ENCODE assay signal across 30 cellular contexts in the genomic region with DNA sequence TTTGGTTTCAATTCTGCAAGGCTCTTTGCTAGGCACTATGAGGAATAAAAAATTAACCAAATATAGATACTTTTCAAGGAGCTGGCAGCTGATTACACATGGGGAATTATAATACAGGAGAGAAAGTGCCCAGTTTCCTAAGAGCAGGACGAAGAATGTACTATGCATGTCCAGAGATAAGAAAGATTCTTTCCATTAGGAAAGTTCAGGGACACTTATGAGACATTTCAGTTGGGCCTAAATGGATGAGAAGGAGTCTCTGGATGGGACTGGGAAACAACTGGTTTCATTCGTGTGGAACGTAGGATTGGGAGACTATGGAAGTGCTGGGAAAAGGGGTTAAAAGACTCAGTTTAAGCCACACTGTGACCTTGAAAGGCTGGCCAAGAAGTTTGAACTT.
"Had no signal": no experiment of that assay in that cellular context is flagged by ENCODE, and none has a peak within 500 bp of the region (broad histone marks: within the 10 kb centered on the region; RNA-seq: fewer than 3 reads in every experiment).

No MANE protein-coding gene starts in this region.

- H3K4me3 ChIP-seq: cardiac muscle cell, K562, Peyer's patch, SJCRH30 had no signal

- H3K9me3 ChIP-seq: Peyer's patch, SJCRH30 had no signal

- H3K4me1 ChIP-seq: Peyer's patch, SJCRH30 had no signal

- H3K27me3 ChIP-seq: brain microvascular endothelial cell, cardiac muscle cell, Peyer's patch, SJCRH30 had no signal

- H3K9me3 Mint-ChIP-seq: activated CD4-positive, alpha-beta memory T cell treated with anti-CD3 and anti-CD28 coated beads for 36 hours; activated CD4-positive, alpha-beta T cell treated with anti-CD3 and anti-CD28 coated beads, Interleukin-2, amount 10 ng/mL, durations not matched to agents 7 days and 5 days; activated naive CD4-positive, alpha-beta T cell treated with anti-CD3 and anti-CD28 coated beads, Interleukin-2, amount 50 U/mL, for 72 hours; activated naive CD8-positive, alpha-beta T cell treated with anti-CD3 and anti-CD28 coated beads, Interleukin-2, amount 50 U/mL, for 24 hours; activated T-cell treated with anti-CD3 and anti-CD28 coated beads, Interleukin-2, amount 50 U/mL, for 4 hours; WTC11 had no signal

- H3K4me3 Mint-ChIP-seq: activated CD4-positive, alpha-beta memory T cell treated with anti-CD3 and anti-CD28 coated beads for 36 hours; activated CD4-positive, alpha-beta T cell treated with anti-CD3 and anti-CD28 coated beads, Interleukin-2, amount 10 ng/mL, durations not matched to agents 7 days and 5 days; activated naive CD8-positive, alpha-beta T cell treated with anti-CD3 and anti-CD28 coated beads, Interleukin-2, amount 50 U/mL, for 24 hours; activated T-cell treated with anti-CD3 and anti-CD28 coated beads, Interleukin-2, amount 50 U/mL, for 4 hours; T-helper 17 cell; WTC11 had no signal

- H3K36me3 ChIP-seq: brain microvascular endothelial cell, cardiac muscle cell, Peyer's patch, SJCRH30 had no signal

- H3K27me3 Mint-ChIP-seq: activated CD4-positive, alpha-beta T cell treated with anti-CD3 and anti-CD28 coated beads, Interleukin-2, amount 10 ng/mL, durations not matched to agents 7 days and 5 days had no signal

- H3K36me3 Mint-ChIP-seq: activated CD4-positive, alpha-beta memory T cell treated with anti-CD3 and anti-CD28 coated beads for 36 hours; activated naive CD4-positive, alpha-beta T cell treated with anti-CD3 and anti-CD28 coated beads, Interleukin-2, amount 50 U/mL, for 72 hours; WTC11 had no signal

- FAIRE-seq: K562 had no signal

- H3K27ac ChIP-seq: brain microvascular endothelial cell, cardiac muscle cell, Peyer's patch, RWPE1, SJCRH30 had no signal

- H3K4me1 Mint-ChIP-seq: activated CD4-positive, alpha-beta T cell treated with anti-CD3 and anti-CD28 coated beads, Interleukin-2, amount 10 ng/mL, durations not matched to agents 7 days and 5 days; activated naive CD8-positive, alpha-beta T cell treated with anti-CD3 and anti-CD28 coated beads, Interleukin-2, amount 50 U/mL, for 24 hours; T-helper 17 cell had no signal

- H3K27ac Mint-ChIP-seq: activated CD4-positive, alpha-beta memory T cell treated with anti-CD3 and anti-CD28 coated beads for 36 hours; activated CD4-positive, alpha-beta T cell treated with anti-CD3 and anti-CD28 coated beads, Interleukin-2, amount 10 ng/mL, durations not matched to agents 7 days and 5 days; activated naive CD4-positive, alpha-beta T cell treated with anti-CD3 and anti-CD28 coated beads, Interleukin-2, amount 50 U/mL, for 72 hours; activated naive CD8-positive, alpha-beta T cell treated with anti-CD3 and anti-CD28 coated beads, Interleukin-2, amount 50 U/mL, for 24 hours; T-helper 17 cell; WTC11 had no signal

- DNase-seq: activated CD4-positive, alpha-beta memory T cell treated with anti-CD3 and anti-CD28 coated beads for 36 hours; activated CD4-positive, alpha-beta T cell treated with anti-CD3 and anti-CD28 coated beads, Interleukin-2, amount 10 ng/mL, durations not matched to agents 7 days and 5 days; activated CD4-positive, CD25-positive, alpha-beta regulatory T cell treated with anti-CD3 and anti-CD28 coated beads, Interleukin-2, amount 50 U/mL, for 72 hours; activated CD8-positive, alpha-beta memory T cell treated with anti-CD3 and anti-CD28 coated beads for 24 hours; activated effector memory CD4-positive, alpha-beta T cell treated with anti-CD3 and anti-CD28 coated beads, Interleukin-2, amount 50 U/mL, for 16 hours; activated naive CD4-positive, alpha-beta T cell treated with Interleukin-2 at 50 U/mL for 16 hours; activated naive CD8-positive, alpha-beta T cell treated with anti-CD3 and anti-CD28 coated beads, Interleukin-2, amount 50 U/mL, for 24 hours; activated T-cell treated with anti-CD3 and anti-CD28 coated beads, Interleukin-2, amount 50 U/mL, for 4 hours; amygdala; brain microvascular endothelial cell; Karpas-422; MM.1S; NCI-H1105; NCI-H1436; NCI-H1694 treated with DMSO at 0.1 percent for 48 hours; NCI-H2029 treated with DMSO at 0.1 percent for 48 hours; NCI-H345; NCI-H510A; NCI-H69; NK-92 treated with Interleukin-12 subunit alpha and Interleukin-12 subunit beta, amount 100 ng/mL, for 24 hours; Peyer's patch; Right ventricle myocardium superior; SJCRH30; T-helper 17 cell; T-helper 9 cell had no signal

- ATAC-seq: activated naive CD4-positive, alpha-beta T cell treated with anti-CD3 and anti-CD28 coated beads, Interleukin-2, amount 50 U/mL, for 72 hours; activated naive CD8-positive, alpha-beta T cell treated with anti-CD3 and anti-CD28 coated beads, Interleukin-2, amount 50 U/mL, for 24 hours; activated T-cell treated with anti-CD3 and anti-CD28 coated beads, Interleukin-2, amount 50 U/mL, for 4 hours; K562; T-helper 17 cell had no signal
